1 cellular context compared by ENCODE assay signal in genomic region chr1:226479432-226479831, GRCh38.
TF ChIP-seq lines count a peak whose summit lies in the region.

No MANE protein-coding gene starts in this region.

TF ChIP-seq in HepG2, 621 proteins besides CTCF, POLR2A, EP300 and RAD21 (continued from another document and continues in another):
- TF ChIP-seq SKIL (CRISPR knock-in tag; IDR thresholded peaks at IDR 0.05; ENCODE audit: borderline replicate concordance) (no peak), CREM (IDR thresholded peaks at IDR 0.05) (peak; percentile 50; the same call in 1 of the 2 replicates), CREM (CRISPR knock-in tag; IDR thresholded peaks at IDR 0.05) (no peak), KLF9 (CRISPR knock-in tag; IDR thresholded peaks at IDR 0.05; ENCODE audit: low read depth) (no peak), DPF2 (CRISPR knock-in tag; IDR thresholded peaks at IDR 0.05; ENCODE audit: borderline replicate concordance, low read depth) (no peak), ZNF790 (CRISPR knock-in tag; IDR thresholded peaks at IDR 0.05; ENCODE audit: borderline replicate concordance) (no peak), ZNF737 (CRISPR knock-in tag; IDR thresholded peaks at IDR 0.05; ENCODE audit: borderline replicate concordance) (no peak), SAFB2 (CRISPR knock-in tag; IDR thresholded peaks at IDR 0.05; ENCODE audit: borderline replicate concordance, low read depth) (no peak), KLF16 (CRISPR knock-in tag; IDR thresholded peaks at IDR 0.05) (no peak), ZNF329 (CRISPR knock-in tag; IDR thresholded peaks at IDR 0.05; ENCODE audit: low read depth) (no peak), ZNF652 (CRISPR knock-in tag; IDR thresholded peaks at IDR 0.05; ENCODE audit: borderline replicate concordance, low read depth) (no peak), ZNF567 (CRISPR knock-in tag; IDR thresholded peaks at IDR 0.05; ENCODE audit: borderline replicate concordance) (no peak), TAF1 (CRISPR knock-in tag; IDR thresholded peaks at IDR 0.05) (no peak), ZC3H13 (CRISPR knock-in tag; IDR thresholded peaks at IDR 0.05) (no peak), MED13 (CRISPR knock-in tag; IDR thresholded peaks at IDR 0.05) (no peak), TEAD3 (CRISPR knock-in tag; optimal IDR thresholded peaks at IDR 0.05; ENCODE audit: borderline replicate concordance) (no peak), ZNF256 (CRISPR knock-in tag; conservative IDR thresholded peaks at IDR 0.05) (no peak), FIP1L1 (IDR thresholded peaks at IDR 0.05; ENCODE audit: borderline replicate concordance, insufficient read depth, low read depth, low read length) (no peak), SALL2 (CRISPR knock-in tag; IDR thresholded peaks at IDR 0.05) (no peak; the same call in 1 of the 2 replicates), ZNF570 (CRISPR knock-in tag; IDR thresholded peaks at IDR 0.05; ENCODE audit: borderline replicate concordance) (no peak), ZEB1 (IDR thresholded peaks at IDR 0.05; ENCODE audit: insufficient replicate concordance, low read depth) (no peak), ZNF44 (CRISPR knock-in tag; IDR thresholded peaks at IDR 0.05) (no peak), ZNF33A (CRISPR knock-in tag; IDR thresholded peaks at IDR 0.05; ENCODE audit: borderline replicate concordance) (no peak), ZNF740 (CRISPR knock-in tag; IDR thresholded peaks at IDR 0.05) (no peak), MXD4 (CRISPR knock-in tag; IDR thresholded peaks at IDR 0.05) (no peak), AHR (CRISPR knock-in tag; IDR thresholded peaks at IDR 0.05) (no peak), SMAD9 (CRISPR knock-in tag; IDR thresholded peaks at IDR 0.05) (no peak), ZFY (CRISPR knock-in tag; IDR thresholded peaks at IDR 0.05) (no peak), GMEB1 (CRISPR knock-in tag; IDR thresholded peaks at IDR 0.05; ENCODE audit: borderline replicate concordance) (no peak), KMT2B (CRISPR knock-in tag; IDR thresholded peaks at IDR 0.05) (no peak), CENPX (CRISPR knock-in tag; IDR thresholded peaks at IDR 0.05) (no peak), CBX2 (IDR thresholded peaks at IDR 0.05; ENCODE audit: low read depth, low read length) (no peak), CBX2 (CRISPR knock-in tag; IDR thresholded peaks at IDR 0.05; ENCODE audit: low read depth) (no peak), REST (IDR thresholded peaks at IDR 0.05; ENCODE audit: borderline replicate concordance in 1 of 2, low read depth in 1 of 2, low read length in 2 of 2) (peak in 1 of 2 experiments; percentile 41; a peak in 1 of 4 replicates), TSC22D2 (CRISPR knock-in tag; IDR thresholded peaks at IDR 0.05; ENCODE audit: borderline replicate concordance) (no peak), RELA (CRISPR knock-in tag; IDR thresholded peaks at IDR 0.05) (no peak), FOXJ3 (CRISPR knock-in tag; IDR thresholded peaks at IDR 0.05; ENCODE audit: borderline replicate concordance) (peak; percentile 87; the same call in 1 of the 2 replicates), NRL (CRISPR knock-in tag; IDR thresholded peaks at IDR 0.05; ENCODE audit: borderline replicate concordance) (no peak), ZNF775 (CRISPR knock-in tag; IDR thresholded peaks at IDR 0.05; ENCODE audit: borderline replicate concordance) (no peak), ZNF768 (CRISPR knock-in tag; IDR thresholded peaks at IDR 0.05) (no peak), ZFP62 (CRISPR knock-in tag; IDR thresholded peaks at IDR 0.05) (no peak), RFX3 (CRISPR knock-in tag; IDR thresholded peaks at IDR 0.05) (no peak), TBX3 (IDR thresholded peaks at IDR 0.05; ENCODE audit: borderline replicate concordance) (peak; percentile 97), RNF219 (CRISPR knock-in tag; IDR thresholded peaks at IDR 0.05) (no peak), ZNF331 (CRISPR knock-in tag; IDR thresholded peaks at IDR 0.05) (no peak), POLR2AphosphoS2 (IDR thresholded peaks at IDR 0.05; ENCODE audit: low read depth, low read length) (no peak), ZBTB14 (CRISPR knock-in tag; IDR thresholded peaks at IDR 0.05) (no peak), MXD1 (CRISPR knock-in tag; IDR thresholded peaks at IDR 0.05) (no peak), ZNF800 (CRISPR knock-in tag; IDR thresholded peaks at IDR 0.05) (no peak), CREBL2 (CRISPR knock-in tag; IDR thresholded peaks at IDR 0.05; ENCODE audit: borderline replicate concordance) (no peak), DDIT3 (CRISPR knock-in tag; IDR thresholded peaks at IDR 0.05) (no peak), HOXA5 (CRISPR knock-in tag; IDR thresholded peaks at IDR 0.05) (peak; percentile 66; the same call in 1 of the 2 replicates), ZNF335 (CRISPR knock-in tag; IDR thresholded peaks at IDR 0.05) (no peak), KLF13 (CRISPR knock-in tag; IDR thresholded peaks at IDR 0.05) (no peak), ATAD3A (CRISPR knock-in tag; IDR thresholded peaks at IDR 0.05) (no peak), FOXP1 (IDR thresholded peaks at IDR 0.05) (0 out of 2 replicates have a peak, but pooled peaks have one; percentile 62), FOXP1 (CRISPR knock-in tag; IDR thresholded peaks at IDR 0.05) (peak; percentile 81; the same call in 1 of the 2 replicates), HCFC1 (IDR thresholded peaks at IDR 0.05; ENCODE audit: low read depth, low read length) (no peak), ZNF639 (CRISPR knock-in tag; conservative IDR thresholded peaks at IDR 0.05) (no peak)
